In genomic region chr10:13705526-13706169, GRCh38 we compare ENCODE assay signal across 9 cellular contexts.
DNase-seq lines count a peak whose midpoint lies in the region; ATAC-seq, FAIRE-seq and TF ChIP-seq lines count a peak whose summit lies in the region.
"Had no signal": no experiment of that assay in that cellular context is flagged by ENCODE, and none has a peak within 500 bp of the region (broad histone marks: within the 10 kb centered on the region; RNA-seq: fewer than 3 reads in every experiment).

No MANE protein-coding gene starts in this region.

- peak overlapping the region; percentile 8 for H3K4me3 ChIP-seq in coronary artery
- peak overlapping the region; percentile 48 for H3K4me3 ChIP-seq in kidney epithelial cell (ENCODE audit: low read depth, low read length)
- H3K4me3 ChIP-seq in transverse colon, result peak overlapping the region in 2 of 4 donors; percentile 41 to 64

- H3K27ac ChIP-seq in coronary artery, result no peak overlapping the region
- peak overlapping the region in 3 of 4 donors; percentile 47 to 85 (median 83) for H3K27ac ChIP-seq in transverse colon
- H3K27ac ChIP-seq: foreskin keratinocyte had no signal

- no peak for TF ChIP-seq CTCF in coronary artery (IDR thresholded peaks at IDR 0.05)
- TF ChIP-seq CTCF in kidney epithelial cell (IDR thresholded peaks at IDR 0.05; ENCODE audit: insufficient read depth, low read length, poor library complexity, severe bottlenecking), result no peak
- no peak for TF ChIP-seq CTCF in transverse colon (IDR thresholded peaks at IDR 0.05)

- in situ Hi-C loops in transverse colon (cut with MboI; ENCODE audit: low pct_ligation_motif_present in 1 of 4, low pct_unique_long_range_greater_than_20kb in 1 of 4, low sequenced_read_pairs in 3 of 4), result no loop called here

- intact Hi-C loops in transverse colon (cut with DNase I; ENCODE audit: low total_unique reads), result no loop called here

- H3K36me3 ChIP-seq in kidney epithelial cell (ENCODE audit: control insufficient read depth, insufficient read depth, low read length) (peaks cover 3% of the 10 kb centered on the region), transverse colon (no peaks in the 10 kb centered on the region)

- no peaks in the 10 kb centered on the region for H3K9me3 ChIP-seq in transverse colon

- H3K4me1 ChIP-seq in transverse colon, result peaks cover 9 to 34% (median 21%) of the 10 kb centered on the region in 4 donors

- no peak for FAIRE-seq in H54 (lab: Jason Lieb, UNC)

- WGBS in transverse colon (ENCODE audit: low coverage in 1 of 2), 2 donors, result 66 to 90% methylated on average over 2 to 10 of the region's 10 CpGs

- TF ChIP-seq EP300 in transverse colon (IDR thresholded peaks at IDR 0.05; ENCODE audit: low read depth), result no peak

- H3K27me3 ChIP-seq in kidney epithelial cell (ENCODE audit: control insufficient read depth, insufficient read depth, low read length) (no peaks in the 10 kb centered on the region), transverse colon (no peaks in the 10 kb centered on the region)
- H3K27me3 ChIP-seq: foreskin keratinocyte had no signal

- DNase-seq in LHCN-M2 (ENCODE audit: low read depth) (peak; percentile 14), coronary artery (ENCODE audit: low spot score) (no peak), kidney epithelial cell (ENCODE audit: low read depth) (no peak), transverse colon (no peak), midbrain (lab: John Stamatoyannopoulos, UW) (no peak), H54 (ENCODE audit: insufficient read length, low spot score) (no peak)
- DNase-seq: foreskin keratinocyte; naive thymus-derived CD8-positive, alpha-beta T cell had no signal

- TF ChIP-seq POLR2A in transverse colon (IDR thresholded peaks at IDR 0.05), result no peak
- TF ChIP-seq POLR2A in H54 (IDR thresholded peaks at IDR 0.05; ENCODE audit: low read depth, low read length), result no peak

- ATAC-seq in HG03565 (IDR thresholded peaks at IDR 0.05; ENCODE audit: unreplicated experiment), result no peak
- ATAC-seq: naive thymus-derived CD8-positive, alpha-beta T cell had no signal

Comparison
In these comparisons a context has a peak if more than half of its experiments do, and no peak if none do; other contexts are left out.
1. H3K27ac ChIP-seq: peak in transverse colon (3 of 4); none in coronary artery (0 of 2).